ENCODE assay signal across 11 cellular contexts in genomic region chr18:7822435-7823425, GRCh38.
DNase-seq lines count a peak whose midpoint lies in the region; ATAC-seq and TF ChIP-seq lines count a peak whose summit lies in the region.
"Had no signal": no experiment of that assay in that cellular context is flagged by ENCODE, and none has a peak within 500 bp of the region (broad histone marks: within the 10 kb centered on the region; RNA-seq: fewer than 3 reads in every experiment).

No MANE protein-coding gene starts in this region.

- TF ChIP-seq CTCF in coronary artery (IDR thresholded peaks at IDR 0.05) (no peak), H9 (conservative IDR thresholded peaks at IDR 0.05) (no peak)

- H3K23me2 ChIP-seq in H9 (ENCODE audit: insufficient read length, low read depth, low read length, poor library complexity, severe bottlenecking), result no peaks in the 10 kb centered on the region

- H3K27ac ChIP-seq in coronary artery (peak overlapping the region in 1 of 2 donors; percentile 2), muscle layer of duodenum (ENCODE audit: low read length) (peak overlapping the region; percentile 10), H9 (ENCODE audit: insufficient read length, low read depth, low read length) (no peak overlapping the region)

- intact Hi-C loops in activated T-helper 1 cell treated with anti-CD3 and anti-CD28 coated beads, Interleukin-12 subunit alpha, Interleukin-12 subunit beta, Interleukin-2, Interleukin-4 antibody, amounts not matched to agents 30 ng/mL and 10 ng/mL and 1 ng/mL, durations not matched to agents 14 hours and 24 hours and 36 hours (cut with micrococcal nuclease), result loop anchor here (10.0 kb wide), 1 partner anchor 62 kb away; no protein-coding TSS in a partner anchor

- H2BK5ac ChIP-seq in H9 (ENCODE audit: insufficient read length, low read length), result no peak overlapping the region

- H4K5ac ChIP-seq in H9 (ENCODE audit: insufficient read length, low read depth, low read length), result no peak overlapping the region

- H2AK5ac ChIP-seq in H9 (ENCODE audit: insufficient read length, low read length), result no peak overlapping the region

- H3K4me2 ChIP-seq in H9 (ENCODE audit: insufficient read depth, insufficient read length, low read length), result no peak overlapping the region

- no peaks in the 10 kb centered on the region for H3K36me3 Mint-ChIP-seq in activated T-helper 1 cell treated with anti-CD3 and anti-CD28 coated beads, Interleukin-12 subunit alpha, Interleukin-12 subunit beta, Interleukin-2, Interleukin-4 antibody, amounts not matched to agents 30 ng/mL and 10 ng/mL and 1 ng/mL, durations not matched to agents 14 hours and 24 hours and 36 hours (ENCODE audit: low read depth)
- H3K36me3 Mint-ChIP-seq in H9 (ENCODE audit: insufficient read depth in 1 of 3, low read depth in 3 of 3), result no peaks in the 10 kb centered on the region
- H3K36me3 Mint-ChIP-seq: stimulated activated naive B cell treated with anti-CD40 and anti-IgM and Interleukin-4, amounts not matched to agents 10 μg/mL and 1 μg/mL and 100 μg/mL, for 72 hours had no signal

- H2BK15ac ChIP-seq in H9 (ENCODE audit: low read depth, low read length), result no peak overlapping the region

- no peak overlapping the region for H2BK120ac ChIP-seq in H9 (ENCODE audit: low read depth, low read length, poor library complexity, severe bottlenecking)

- no peak overlapping the region for H2BK12ac ChIP-seq in H9 (ENCODE audit: insufficient read length, low read depth, low read length)

- no peak overlapping the region for H3K14ac ChIP-seq in H9 (ENCODE audit: insufficient read depth, low read length)

- no peaks in the 10 kb centered on the region for H3K9me3 ChIP-seq in muscle layer of duodenum (ENCODE audit: control insufficient read depth in 1 of 2, low read length in 2 of 2)
- H3K9me3 ChIP-seq in H9 (ENCODE audit: control insufficient read depth, low read depth, low read length), result no peaks in the 10 kb centered on the region

- ATAC-seq in HG03439 (IDR thresholded peaks at IDR 0.05; ENCODE audit: unreplicated experiment), result peak; percentile 64

- no peak overlapping the region for H3T11ph ChIP-seq in H9 (ENCODE audit: low read length)

- no peaks in the 10 kb centered on the region for H3K9me3 Mint-ChIP-seq in activated T-helper 1 cell treated with anti-CD3 and anti-CD28 coated beads, Interleukin-12 subunit alpha, Interleukin-12 subunit beta, Interleukin-2, Interleukin-4 antibody, amounts not matched to agents 30 ng/mL and 10 ng/mL and 1 ng/mL, durations not matched to agents 14 hours and 24 hours and 36 hours
- no peaks in the 10 kb centered on the region for H3K9me3 Mint-ChIP-seq in H9
- H3K9me3 Mint-ChIP-seq: stimulated activated naive B cell treated with anti-CD40 and anti-IgM and Interleukin-4, amounts not matched to agents 10 μg/mL and 1 μg/mL and 100 μg/mL, for 72 hours had no signal

- no peaks in the 10 kb centered on the region for H3K27me3 ChIP-seq in muscle layer of duodenum (ENCODE audit: low read depth, low read length)
- no peaks in the 10 kb centered on the region for H3K27me3 ChIP-seq in H9 (ENCODE audit: insufficient read depth, low read length)

- no peaks in the 10 kb centered on the region for H3K36me3 ChIP-seq in muscle layer of duodenum (ENCODE audit: control insufficient read depth in 1 of 2, insufficient read depth in 2 of 2, low read length in 2 of 2)

- H3K4ac ChIP-seq in H9 (ENCODE audit: low read depth, low read length), result no peak overlapping the region

- no peak overlapping the region for H3K56ac ChIP-seq in H9 (ENCODE audit: insufficient read length, low read depth, low read length)

- H3K18ac ChIP-seq in H9 (ENCODE audit: insufficient read length, low read depth, low read length), result no peak overlapping the region

- no peak overlapping the region for H3K23ac ChIP-seq in H9 (ENCODE audit: insufficient read length, low read depth, low read length)

- no CpG with 5 or more reads among the region's 10 CpGs for WGBS in H9 (ENCODE audit: extremely low coverage, insufficient read length, low lambda C conversion rate)

- peaks cover 4 to 12% of the 10 kb centered on the region in 2 donors for H3K4me1 ChIP-seq in muscle layer of duodenum (ENCODE audit: control insufficient read depth in 1 of 2, insufficient read depth in 2 of 2, low read length in 2 of 2)
- no peaks in the 10 kb centered on the region for H3K4me1 ChIP-seq in H9 (ENCODE audit: insufficient read depth, low read length)

- H3K9ac ChIP-seq in H9 (ENCODE audit: extremely low read depth, insufficient read length, low read length), result no peak overlapping the region

- H2AFZ ChIP-seq in H9 (ENCODE audit: low read length), result no peak overlapping the region

- no peaks in the 10 kb centered on the region for H4K20me1 ChIP-seq in H9 (ENCODE audit: control insufficient read depth, insufficient read depth, insufficient read length)

- DNase-seq in Ammon's horn (ENCODE audit: low spot score) (peak; percentile 21), coronary artery (ENCODE audit: low spot score) (no peak), T-helper 2 cell (no peak), H9 (no peak)
- DNase-seq in stimulated activated CD8-positive, alpha-beta memory T cell treated with anti-CD3 and anti-CD28 coated beads, Interleukin-4, amount 100 ng/mL, for 48 hours, result no peak
- DNase-seq in activated T-helper 1 cell treated with anti-CD3 and anti-CD28 coated beads, Interleukin-12 subunit alpha, Interleukin-12 subunit beta, Interleukin-2, Interleukin-4 antibody, amounts not matched to agents 30 ng/mL and 10 ng/mL and 1 ng/mL, durations not matched to agents 14 hours and 24 hours and 36 hours (ENCODE audit: low spot score), result no peak
- DNase-seq: activated effector memory CD4-positive, alpha-beta T cell treated with anti-CD3 and anti-CD28 coated beads, Interleukin-2, amount 50 U/mL, for 16 hours; small intestine; stimulated activated naive B cell treated with anti-CD40 and anti-IgM and Interleukin-4, amounts not matched to agents 10 μg/mL and 1 μg/mL and 100 μg/mL, for 72 hours had no signal

- H3K4me3 ChIP-seq in coronary artery (peak overlapping the region; percentile 27), muscle layer of duodenum (ENCODE audit: low read depth in 1 of 2, low read length in 2 of 2) (no peak overlapping the region)

- H3K79me2 ChIP-seq in H9 (ENCODE audit: insufficient read depth, low read length), result no peaks in the 10 kb centered on the region

- no peak overlapping the region for H4K8ac ChIP-seq in H9 (replicated peaks; ENCODE audit: insufficient read length, low read depth, low read length)

- H3K4me1 Mint-ChIP-seq in activated T-helper 1 cell treated with anti-CD3 and anti-CD28 coated beads, Interleukin-12 subunit alpha, Interleukin-12 subunit beta, Interleukin-2, Interleukin-4 antibody, amounts not matched to agents 30 ng/mL and 10 ng/mL and 1 ng/mL, durations not matched to agents 14 hours and 24 hours and 36 hours (ENCODE audit: low read depth), result no peaks in the 10 kb centered on the region
- H3K4me1 Mint-ChIP-seq in H9, result no peaks in the 10 kb centered on the region; a peak in 1 of 4 replicates
- H3K4me1 Mint-ChIP-seq: stimulated activated naive B cell treated with anti-CD40 and anti-IgM and Interleukin-4, amounts not matched to agents 10 μg/mL and 1 μg/mL and 100 μg/mL, for 72 hours had no signal

- no peak overlapping the region for H3K27ac Mint-ChIP-seq in activated T-helper 1 cell treated with anti-CD3 and anti-CD28 coated beads, Interleukin-12 subunit alpha, Interleukin-12 subunit beta, Interleukin-2, Interleukin-4 antibody, amounts not matched to agents 30 ng/mL and 10 ng/mL and 1 ng/mL, durations not matched to agents 14 hours and 24 hours and 36 hours
- no peak overlapping the region for H3K27ac Mint-ChIP-seq in H9
- H3K27ac Mint-ChIP-seq: stimulated activated naive B cell treated with anti-CD40 and anti-IgM and Interleukin-4, amounts not matched to agents 10 μg/mL and 1 μg/mL and 100 μg/mL, for 72 hours had no signal

- H4K91ac ChIP-seq in H9 (ENCODE audit: insufficient read length, low read depth, low read length), result no peak overlapping the region

- H3K4me3 Mint-ChIP-seq in activated T-helper 1 cell treated with anti-CD3 and anti-CD28 coated beads, Interleukin-12 subunit alpha, Interleukin-12 subunit beta, Interleukin-2, Interleukin-4 antibody, amounts not matched to agents 30 ng/mL and 10 ng/mL and 1 ng/mL, durations not matched to agents 14 hours and 24 hours and 36 hours, result no peak overlapping the region
- H3K4me3 Mint-ChIP-seq in H9, result no peak overlapping the region
- H3K4me3 Mint-ChIP-seq: stimulated activated naive B cell treated with anti-CD40 and anti-IgM and Interleukin-4, amounts not matched to agents 10 μg/mL and 1 μg/mL and 100 μg/mL, for 72 hours had no signal

- no peaks in the 10 kb centered on the region for H3K27me3 Mint-ChIP-seq in activated T-helper 1 cell treated with anti-CD3 and anti-CD28 coated beads, Interleukin-12 subunit alpha, Interleukin-12 subunit beta, Interleukin-2, Interleukin-4 antibody, amounts not matched to agents 30 ng/mL and 10 ng/mL and 1 ng/mL, durations not matched to agents 14 hours and 24 hours and 36 hours (ENCODE audit: insufficient read depth)
- H3K27me3 Mint-ChIP-seq in H9 (ENCODE audit: low read depth), result peaks cover 2% of the 10 kb centered on the region; the same call in 1 of the 2 replicates
- H3K27me3 Mint-ChIP-seq: stimulated activated naive B cell treated with anti-CD40 and anti-IgM and Interleukin-4, amounts not matched to agents 10 μg/mL and 1 μg/mL and 100 μg/mL, for 72 hours had no signal

- H3K79me1 ChIP-seq in H9 (ENCODE audit: insufficient read depth, low read depth, low read length, poor library complexity, severe bottlenecking), result no peaks in the 10 kb centered on the region

- H2BK20ac ChIP-seq in H9 (ENCODE audit: low read depth, low read length, poor library complexity, severe bottlenecking), result no peak overlapping the region
